ENCODE assay signal across 13 cellular contexts in the genomic region with DNA sequence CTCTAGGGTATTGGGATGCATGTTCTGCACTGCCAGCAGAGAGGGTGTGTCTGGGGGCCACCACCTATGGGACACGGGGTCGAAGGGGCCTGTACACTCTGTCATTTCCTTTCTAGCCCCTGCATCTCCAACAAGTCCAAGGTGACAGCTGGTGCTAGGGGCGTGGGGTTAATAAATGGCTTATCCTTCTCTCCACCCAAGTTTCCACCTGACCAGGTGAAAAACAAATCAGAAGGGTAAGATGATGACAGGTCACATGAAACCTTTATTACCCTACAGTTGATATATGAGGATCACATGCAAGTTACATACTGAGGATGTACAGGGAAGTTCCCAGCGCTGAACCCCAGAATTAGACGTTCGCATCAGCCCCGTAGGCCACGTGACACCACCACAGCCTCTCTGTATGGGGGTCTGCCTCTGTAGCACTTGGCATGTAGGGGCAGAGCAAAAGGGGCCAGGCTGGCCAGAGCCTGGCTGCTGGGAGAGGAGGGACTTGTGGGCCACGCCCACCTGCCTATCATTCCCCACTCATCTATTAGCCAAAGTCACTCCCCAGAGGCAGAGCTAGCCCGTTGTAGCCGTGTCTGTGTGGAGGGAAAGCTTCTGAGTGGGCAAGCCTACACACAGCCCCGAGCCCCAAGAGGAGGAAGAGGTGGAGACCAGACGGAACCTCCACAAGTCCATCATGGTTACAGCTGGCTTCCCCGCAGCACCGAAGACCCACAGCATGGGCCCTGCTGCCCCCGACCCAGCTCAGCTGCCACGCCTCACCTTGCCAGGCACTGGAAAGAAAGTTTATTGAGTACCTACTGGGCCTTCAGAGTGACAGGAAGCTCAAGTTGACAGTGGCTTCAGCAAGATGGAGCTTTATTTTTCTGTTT. TPM values are rescaled to one million over a fixed set of nuclear protein-coding genes. Genes with fewer than 3 reads are reported as not detected.
DNase-seq lines count a peak whose midpoint lies in the region; ATAC-seq, FAIRE-seq and TF ChIP-seq lines count a peak whose summit lies in the region.
"Had no signal": no experiment of that assay in that cellular context is flagged by ENCODE, and none has a peak within 500 bp of the region (broad histone marks: within the 10 kb centered on the region; RNA-seq: fewer than 3 reads in every experiment).

No MANE protein-coding gene starts in this region.

- no peak overlapping the region for H3K4me3 ChIP-seq in mammary epithelial cell (replicated peaks in 1 of 3; ENCODE audit: insufficient read depth in 1 of 3, low read depth in 2 of 3, low read length in 3 of 3)
- H3K4me3 ChIP-seq in breast epithelium = no peak overlapping the region
- H3K4me3 ChIP-seq in hepatocyte = no peak overlapping the region
- H3K4me3 ChIP-seq: SK-N-MC had no signal

- no peak overlapping the region for H2AFZ ChIP-seq in mammary epithelial cell (ENCODE audit: low read depth, low read length)
- H2AFZ ChIP-seq in hepatocyte = no peak overlapping the region

- TF ChIP-seq POLR2A in breast epithelium (IDR thresholded peaks at IDR 0.05) = no peak

- H3K79me2 ChIP-seq in mammary epithelial cell (ENCODE audit: insufficient read depth, low read length) = peaks cover 20% of the 10 kb centered on the region
- peaks cover 25% of the 10 kb centered on the region for H3K79me2 ChIP-seq in hepatocyte

- H3K4me1 Mint-ChIP-seq in type B pancreatic cell (ENCODE audit: unreplicated experiment) = peaks cover 39% of the 10 kb centered on the region

- no peak for ATAC-seq in HG02759 (IDR thresholded peaks at IDR 0.05; ENCODE audit: unreplicated experiment)

- FAIRE-seq in RCC 7860 (lab: Jason Lieb, UNC) = no peak
- FAIRE-seq: keratinocyte had no signal

- CTCF ChIA-PET in mammary epithelial cell (lab: Charles Lee; ENCODE audit: low non-redundant PET) = no interaction called here

- H3K36me3 Mint-ChIP-seq in type B pancreatic cell = no peaks in the 10 kb centered on the region

- H3K27me3 ChIP-seq in mammary epithelial cell (ENCODE audit: insufficient read depth, low read length) (no peaks in the 10 kb centered on the region), breast epithelium (no peaks in the 10 kb centered on the region), hepatocyte (no peaks in the 10 kb centered on the region)

- BruUV-seq in mammary epithelial cell (replicated peaks; lab: Mats Ljungman, UMichigan) = TSS peak; percentile 20

- H3K4me1 ChIP-seq in mammary epithelial cell (ENCODE audit: insufficient read depth, low read length) (peaks cover 18% of the 10 kb centered on the region), breast epithelium (peaks cover 0 to 5% of the 10 kb centered on the region in 2 donors), hepatocyte (ENCODE audit: insufficient read depth) (peaks cover 61% of the 10 kb centered on the region)

- intact Hi-C loops in mammary epithelial cell (cut with micrococcal nuclease) = loop anchor here (5.0 to 10.0 kb wide), 4 partner anchors 94 to 661 kb away; a partner anchor contains a TSS
- intact Hi-C loops in breast epithelium (cut with DNase I; ENCODE audit: low total_unique reads) = no loop called here

- H3K9me3 ChIP-seq in mammary epithelial cell (replicated peaks; ENCODE audit: insufficient read depth, low read length) (no peaks in the 10 kb centered on the region), breast epithelium (no peaks in the 10 kb centered on the region), hepatocyte (ENCODE audit: low read depth) (no peaks in the 10 kb centered on the region)

- DNase-seq in mammary epithelial cell (no peak), breast epithelium (ENCODE audit: low spot score in 2 of 2) (no peak), RCC 7860 (ENCODE audit: low spot score) (peak; percentile 44), hepatocyte (ENCODE audit: low spot score) (peak; percentile 78), type B pancreatic cell (ENCODE audit: extremely low spot score, unreplicated experiment) (no peak), amniotic stem cell (lab: John Stamatoyannopoulos, UW) (no peak), NCI-H1417 (lab: John Stamatoyannopoulos, UW) (no peak)
- DNase-seq: activated naive CD4-positive, alpha-beta T cell treated with anti-CD3 and anti-CD28 coated beads for 36 hours had no signal

- no peaks in the 10 kb centered on the region for H3K9me2 ChIP-seq in hepatocyte (replicated peaks; ENCODE audit: insufficient read depth)

- no peak overlapping the region for H3K9ac ChIP-seq in mammary epithelial cell (ENCODE audit: insufficient read depth, low read length)

- TF ChIP-seq CTCF in mammary epithelial cell (conservative IDR thresholded peaks at IDR 0.05 in 1 of 2, IDR thresholded peaks at IDR 0.05 in 1 of 2; ENCODE audit: extremely low read depth in 1 of 2, insufficient read depth in 1 of 2, low read depth in 1 of 2, low read length in 2 of 2) (no peak), breast epithelium (IDR thresholded peaks at IDR 0.05) (no peak), hepatocyte (IDR thresholded peaks at IDR 0.05; ENCODE audit: poor library complexity) (no peak), type B pancreatic cell (conservative IDR thresholded peaks at IDR 0.05) (no peak)

- dilution Hi-C loops in mammary epithelial cell (cut with HindIII; ENCODE audit: low sequenced_read_pairs) = no loop called here

- H3K36me3 ChIP-seq in mammary epithelial cell (ENCODE audit: insufficient read depth, low read length) (peaks cover 6% of the 10 kb centered on the region), breast epithelium (no peaks in the 10 kb centered on the region), hepatocyte (replicated peaks; ENCODE audit: insufficient read depth, low read depth) (no peaks in the 10 kb centered on the region)

- H3K27ac Mint-ChIP-seq in type B pancreatic cell = peak overlapping the region; percentile 93

- H3K9me3 Mint-ChIP-seq in type B pancreatic cell = no peaks in the 10 kb centered on the region
- H3K9me3 Mint-ChIP-seq: activated naive CD4-positive, alpha-beta T cell treated with anti-CD3 and anti-CD28 coated beads for 36 hours had no signal

- WGBS in mammary epithelial cell (ENCODE audit: low coverage, missing lambda C conversion rate) = 80% methylated on average over 16 of the region's 17 CpGs
- 83% methylated on average over 17 of the region's 17 CpGs for WGBS in hepatocyte (ENCODE audit: low lambda C conversion rate, missing lambda C conversion rate)

- in situ Hi-C loops in mammary epithelial cell (cut with MboI; ENCODE audit: low sequenced_read_pairs in 2 of 2) = loop anchor here in 1 of 2 donors (25.0 kb wide), 1 partner anchor 244 kb away; a partner anchor contains a TSS

- peaks cover 2% of the 10 kb centered on the region for H3K27me3 Mint-ChIP-seq in type B pancreatic cell

- H4K20me1 ChIP-seq in mammary epithelial cell (ENCODE audit: insufficient read depth, low read length) = no peaks in the 10 kb centered on the region
- no peaks in the 10 kb centered on the region for H4K20me1 ChIP-seq in hepatocyte (ENCODE audit: insufficient read depth, poor library complexity, severe bottlenecking)

- H3K4me3 Mint-ChIP-seq in type B pancreatic cell = peak overlapping the region; percentile 70
- H3K4me3 Mint-ChIP-seq: activated naive CD4-positive, alpha-beta T cell treated with anti-CD3 and anti-CD28 coated beads for 36 hours had no signal

- H3K4me2 ChIP-seq in mammary epithelial cell (ENCODE audit: insufficient read depth, low read depth, low read length) (no peak overlapping the region), hepatocyte (peak overlapping the region; percentile 87)

- H3K27ac ChIP-seq in mammary epithelial cell (ENCODE audit: insufficient read depth, low read depth, low read length) (no peak overlapping the region), breast epithelium (peak overlapping the region in 1 of 2 donors; percentile 11), hepatocyte (peak overlapping the region; percentile 97)
- H3K27ac ChIP-seq: SK-N-MC had no signal

RNA-seq across cellular contexts. Expression of a gene that starts 2.2 kb away (rescaled TPM):
- total RNA-seq in mammary epithelial cell = 10 to 100 TPM; 38.8 to 95.4 TPM
- 165 TPM for polyA plus RNA-seq in mammary epithelial cell
- 55.5 TPM for polyA minus RNA-seq in mammary epithelial cell
- total RNA-seq in breast epithelium = 100 to 1,000 TPM in 2 of 3 donors, 10 to 100 TPM in 1; 85.8 to 121 (median 103) TPM
- total RNA-seq in hepatocyte = 230 and 232 TPM in 2 replicates
- 372 and 385 TPM in 2 replicates for polyA plus RNA-seq in hepatocyte
- 62.3 and 98.6 TPM in 2 replicates for total RNA-seq in type B pancreatic cell (ENCODE audit: low replicate concordance)

RNA-seq across cellular contexts. Expression of a gene that starts 2.8 kb away (rescaled TPM):
- total RNA-seq in mammary epithelial cell (under 1 TPM in 1 of 2 donors, not detected in 1; 0.35 TPM), breast epithelium (1 to 10 TPM in 2 of 3 donors, under 1 TPM in 1; 0.64 to 5.7 (median 5.6) TPM), hepatocyte (10.5 and 17.7 TPM in 2 replicates), type B pancreatic cell (ENCODE audit: low replicate concordance) (2.9 and 6.1 TPM in 2 replicates)
- polyA plus RNA-seq in mammary epithelial cell (0.05 TPM), hepatocyte (32.1 and 56.4 TPM in 2 replicates)
- polyA minus RNA-seq in mammary epithelial cell = not detected

RNA-seq across cellular contexts. Expression of a gene that starts 14.4 kb away (rescaled TPM):
- total RNA-seq in mammary epithelial cell (10 to 100 TPM; 53.8 to 84.3 TPM), breast epithelium (10 to 100 TPM; 38.2 to 51.5 (median 41.3) TPM), hepatocyte (67.2 and 72.3 TPM in 2 replicates), type B pancreatic cell (ENCODE audit: low replicate concordance) (94.2 and 112 TPM in 2 replicates)
- polyA plus RNA-seq in mammary epithelial cell (60.8 TPM), hepatocyte (103 and 110 TPM in 2 replicates)
- 68.8 TPM for polyA minus RNA-seq in mammary epithelial cell

RNA-seq across cellular contexts. Expression of a gene that starts 29.0 kb away (rescaled TPM):
- total RNA-seq in mammary epithelial cell = not detected
- polyA plus RNA-seq in mammary epithelial cell = not detected
- polyA minus RNA-seq in mammary epithelial cell = not detected
- not detected for total RNA-seq in breast epithelium
- total RNA-seq in hepatocyte = 1.5 and 35.9 TPM in 2 replicates
- polyA plus RNA-seq in hepatocyte = 0.85 and 1.4 TPM in 2 replicates
- total RNA-seq in type B pancreatic cell (ENCODE audit: low replicate concordance) = 0.77 and 0.93 TPM in 2 replicates
- total RNA-seq: activated naive CD4-positive, alpha-beta T cell treated with anti-CD3 and anti-CD28 coated beads for 36 hours; fibroblast of villous mesenchyme had no signal
- polyA plus RNA-seq: BJ, keratinocyte had no signal

RNA-seq across cellular contexts. Expression of a gene that starts 35.3 kb away (rescaled TPM):
- total RNA-seq in mammary epithelial cell (not detected), breast epithelium (not detected), hepatocyte (not detected in 2 replicates), type B pancreatic cell (ENCODE audit: low replicate concordance) (not detected in 2 replicates)
- polyA plus RNA-seq in mammary epithelial cell (not detected), hepatocyte (not detected in 2 replicates)
- not detected for polyA minus RNA-seq in mammary epithelial cell
- total RNA-seq: activated naive CD4-positive, alpha-beta T cell treated with anti-CD3 and anti-CD28 coated beads for 36 hours; fibroblast of villous mesenchyme had no signal
- polyA plus RNA-seq: BJ, keratinocyte had no signal

Comparison
In these comparisons a context has a peak if more than half of its experiments do, and no peak if none do; other contexts are left out.
1. DNase-seq: peak in RCC 7860 (single experiment) and hepatocyte (single experiment); none in mammary epithelial cell (single experiment), breast epithelium (0 of 2), type B pancreatic cell (single experiment), amniotic stem cell (single experiment) and NCI-H1417 (0 of 3).